1 cellular context compared by ENCODE assay signal in the genomic region with DNA sequence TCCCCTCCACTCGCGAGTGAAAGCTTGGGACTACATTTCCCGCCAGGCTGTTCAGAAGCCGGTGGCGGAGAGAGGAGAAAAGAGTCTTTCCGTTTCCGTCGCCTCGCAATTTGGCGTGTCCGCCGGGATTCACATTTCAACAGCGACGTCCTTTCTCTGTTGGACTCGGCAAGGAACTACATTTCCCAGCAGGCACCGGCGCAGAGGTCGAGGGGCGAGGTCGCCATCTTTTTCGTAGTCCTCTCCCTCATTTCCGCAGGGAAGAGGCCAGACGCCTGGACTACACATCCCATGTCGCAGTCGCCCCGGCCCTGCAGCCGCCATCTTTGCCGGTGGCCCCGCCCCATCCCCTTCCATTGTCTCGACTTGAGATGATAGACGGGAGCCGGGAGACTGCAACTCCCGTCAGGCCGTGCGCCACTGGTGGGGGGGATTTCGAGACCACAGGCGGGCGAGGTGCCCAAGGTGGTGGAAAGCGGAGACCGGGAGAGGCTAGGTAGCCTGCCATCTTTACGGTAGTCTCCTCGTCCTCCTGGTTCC.
TF ChIP-seq lines count a peak whose summit lies in the region.

No MANE protein-coding gene starts in this region.

TF ChIP-seq in HepG2, 621 proteins besides CTCF, POLR2A, EP300 and RAD21 (continued from another document and continues in another):
- TF ChIP-seq, protein P1, sequence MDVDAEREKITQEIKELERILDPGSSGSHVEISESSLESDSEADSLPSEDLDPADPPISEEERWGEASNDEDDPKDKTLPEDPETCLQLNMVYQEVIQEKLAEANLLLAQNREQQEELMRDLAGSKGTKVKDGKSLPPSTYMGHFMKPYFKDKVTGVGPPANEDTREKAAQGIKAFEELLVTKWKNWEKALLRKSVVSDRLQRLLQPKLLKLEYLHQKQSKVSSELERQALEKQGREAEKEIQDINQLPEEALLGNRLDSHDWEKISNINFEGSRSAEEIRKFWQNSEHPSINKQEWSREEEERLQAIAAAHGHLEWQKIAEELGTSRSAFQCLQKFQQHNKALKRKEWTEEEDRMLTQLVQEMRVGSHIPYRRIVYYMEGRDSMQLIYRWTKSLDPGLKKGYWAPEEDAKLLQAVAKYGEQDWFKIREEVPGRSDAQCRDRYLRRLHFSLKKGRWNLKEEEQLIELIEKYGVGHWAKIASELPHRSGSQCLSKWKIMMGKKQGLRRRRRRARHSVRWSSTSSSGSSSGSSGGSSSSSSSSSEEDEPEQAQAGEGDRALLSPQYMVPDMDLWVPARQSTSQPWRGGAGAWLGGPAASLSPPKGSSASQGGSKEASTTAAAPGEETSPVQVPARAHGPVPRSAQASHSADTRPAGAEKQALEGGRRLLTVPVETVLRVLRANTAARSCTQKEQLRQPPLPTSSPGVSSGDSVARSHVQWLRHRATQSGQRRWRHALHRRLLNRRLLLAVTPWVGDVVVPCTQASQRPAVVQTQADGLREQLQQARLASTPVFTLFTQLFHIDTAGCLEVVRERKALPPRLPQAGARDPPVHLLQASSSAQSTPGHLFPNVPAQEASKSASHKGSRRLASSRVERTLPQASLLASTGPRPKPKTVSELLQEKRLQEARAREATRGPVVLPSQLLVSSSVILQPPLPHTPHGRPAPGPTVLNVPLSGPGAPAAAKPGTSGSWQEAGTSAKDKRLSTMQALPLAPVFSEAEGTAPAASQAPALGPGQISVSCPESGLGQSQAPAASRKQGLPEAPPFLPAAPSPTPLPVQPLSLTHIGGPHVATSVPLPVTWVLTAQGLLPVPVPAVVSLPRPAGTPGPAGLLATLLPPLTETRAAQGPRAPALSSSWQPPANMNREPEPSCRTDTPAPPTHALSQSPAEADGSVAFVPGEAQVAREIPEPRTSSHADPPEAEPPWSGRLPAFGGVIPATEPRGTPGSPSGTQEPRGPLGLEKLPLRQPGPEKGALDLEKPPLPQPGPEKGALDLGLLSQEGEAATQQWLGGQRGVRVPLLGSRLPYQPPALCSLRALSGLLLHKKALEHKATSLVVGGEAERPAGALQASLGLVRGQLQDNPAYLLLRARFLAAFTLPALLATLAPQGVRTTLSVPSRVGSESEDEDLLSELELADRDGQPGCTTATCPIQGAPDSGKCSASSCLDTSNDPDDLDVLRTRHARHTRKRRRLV (CRISPR knock-in tag; IDR thresholded peaks at IDR 0.05), result peak; percentile 87; the same call in 1 of the 2 replicates
- TF ChIP-seq RFX1 (IDR thresholded peaks at IDR 0.05) (no peak), GTF3A (CRISPR knock-in tag; conservative IDR thresholded peaks at IDR 0.05) (no peak), ZNF263 (CRISPR knock-in tag; IDR thresholded peaks at IDR 0.05) (peak; percentile 44; the same call in 1 of the 2 replicates), ZNF766 (CRISPR knock-in tag; IDR thresholded peaks at IDR 0.05; ENCODE audit: borderline replicate concordance) (peak; percentile 79; the same call in 1 of the 2 replicates), SP1 (IDR thresholded peaks at IDR 0.05) (no peak), SP1 (CRISPR knock-in tag; IDR thresholded peaks at IDR 0.05) (peak; percentile 83), SP5 (CRISPR knock-in tag; IDR thresholded peaks at IDR 0.05; ENCODE audit: borderline replicate concordance, low read depth) (0 out of 2 replicates have a peak, but pooled peaks have one; percentile 64), SIN3B (IDR thresholded peaks at IDR 0.05; ENCODE audit: low read length) (0 out of 2 replicates have a peak, but pooled peaks have one; percentile 46), MED1 (CRISPR knock-in tag; IDR thresholded peaks at IDR 0.05) (peak; percentile 62), ZNF768 (CRISPR knock-in tag; IDR thresholded peaks at IDR 0.05) (no peak), DR1 (CRISPR knock-in tag; IDR thresholded peaks at IDR 0.05) (0 out of 2 replicates have a peak, but pooled peaks have one; percentile 43), SP4 (CRISPR knock-in tag; IDR thresholded peaks at IDR 0.05) (peak; percentile 89), ZNF234 (CRISPR knock-in tag; conservative IDR thresholded peaks at IDR 0.05) (no peak), SETDB1 (CRISPR knock-in tag; IDR thresholded peaks at IDR 0.05; ENCODE audit: borderline replicate concordance) (no peak), PITX1 (CRISPR knock-in tag; IDR thresholded peaks at IDR 0.05) (no peak; the same call in 1 of the 2 replicates), CEBPB (IDR thresholded peaks at IDR 0.05; ENCODE audit: borderline replicate concordance, low read depth, low read length) (0 out of 2 replicates have a peak, but pooled peaks have one; percentile 18), ZNF335 (CRISPR knock-in tag; IDR thresholded peaks at IDR 0.05) (peak; percentile 71; the same call in 1 of the 2 replicates), SMYD3 (CRISPR knock-in tag; IDR thresholded peaks at IDR 0.05) (peak; percentile 92; the same call in 1 of the 2 replicates), ZNF614 (CRISPR knock-in tag; IDR thresholded peaks at IDR 0.05; ENCODE audit: borderline replicate concordance) (peak; percentile 39; the same call in 1 of the 2 replicates), ZNF337 (CRISPR knock-in tag; IDR thresholded peaks at IDR 0.05; ENCODE audit: borderline replicate concordance, low read depth) (no peak), ZNF34 (CRISPR knock-in tag; IDR thresholded peaks at IDR 0.05; ENCODE audit: borderline replicate concordance) (no peak), NCOA2 (CRISPR knock-in tag; IDR thresholded peaks at IDR 0.05) (peak; percentile 11; the same call in 1 of the 2 replicates), ATF7 (IDR thresholded peaks at IDR 0.05) (0 out of 2 replicates have a peak, but pooled peaks have one; percentile 7), ATF7 (CRISPR knock-in tag; IDR thresholded peaks at IDR 0.05) (no peak), ZFP82 (CRISPR knock-in tag; IDR thresholded peaks at IDR 0.05; ENCODE audit: borderline replicate concordance) (no peak; the same call in 1 of the 2 replicates), CHCHD3 (CRISPR knock-in tag; IDR thresholded peaks at IDR 0.05) (no peak)
- TF ChIP-seq, protein P2, sequence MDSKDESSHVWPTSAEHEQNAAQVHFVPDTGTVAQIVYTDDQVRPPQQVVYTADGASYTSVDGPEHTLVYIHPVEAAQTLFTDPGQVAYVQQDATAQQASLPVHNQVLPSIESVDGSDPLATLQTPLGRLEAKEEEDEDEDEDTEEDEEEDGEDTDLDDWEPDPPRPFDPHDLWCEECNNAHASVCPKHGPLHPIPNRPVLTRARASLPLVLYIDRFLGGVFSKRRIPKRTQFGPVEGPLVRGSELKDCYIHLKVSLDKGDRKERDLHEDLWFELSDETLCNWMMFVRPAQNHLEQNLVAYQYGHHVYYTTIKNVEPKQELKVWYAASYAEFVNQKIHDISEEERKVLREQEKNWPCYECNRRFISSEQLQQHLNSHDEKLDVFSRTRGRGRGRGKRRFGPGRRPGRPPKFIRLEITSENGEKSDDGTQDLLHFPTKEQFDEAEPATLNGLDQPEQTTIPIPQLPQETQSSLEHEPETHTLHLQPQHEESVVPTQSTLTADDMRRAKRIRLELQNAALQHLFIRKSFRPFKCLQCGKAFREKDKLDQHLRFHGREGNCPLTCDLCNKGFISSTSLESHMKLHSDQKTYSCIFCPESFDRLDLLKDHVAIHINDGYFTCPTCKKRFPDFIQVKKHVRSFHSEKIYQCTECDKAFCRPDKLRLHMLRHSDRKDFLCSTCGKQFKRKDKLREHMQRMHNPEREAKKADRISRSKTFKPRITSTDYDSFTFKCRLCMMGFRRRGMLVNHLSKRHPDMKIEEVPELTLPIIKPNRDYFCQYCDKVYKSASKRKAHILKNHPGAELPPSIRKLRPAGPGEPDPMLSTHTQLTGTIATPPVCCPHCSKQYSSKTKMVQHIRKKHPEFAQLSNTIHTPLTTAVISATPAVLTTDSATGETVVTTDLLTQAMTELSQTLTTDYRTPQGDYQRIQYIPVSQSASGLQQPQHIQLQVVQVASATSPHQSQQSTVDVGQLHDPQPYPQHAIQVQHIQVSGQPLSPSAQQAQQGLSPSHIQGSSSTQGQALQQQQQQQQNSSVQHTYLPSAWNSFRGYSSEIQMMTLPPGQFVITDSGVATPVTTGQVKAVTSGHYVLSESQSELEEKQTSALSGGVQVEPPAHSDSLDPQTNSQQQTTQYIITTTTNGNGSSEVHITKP (CRISPR knock-in tag; IDR thresholded peaks at IDR 0.05; ENCODE audit: low read depth), result peak; percentile 6; the same call in 1 of the 2 replicates
- TF ChIP-seq, protein P3, sequence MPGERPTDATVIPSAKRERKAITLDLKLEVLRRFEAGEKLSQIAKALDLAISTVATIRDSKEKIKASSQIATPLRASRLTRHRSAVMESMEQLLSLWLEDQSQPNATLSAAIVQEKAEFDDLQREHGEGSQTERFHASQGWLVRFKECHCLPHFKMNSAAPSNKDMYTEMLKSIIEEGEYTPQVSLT (CRISPR knock-in tag; IDR thresholded peaks at IDR 0.05; ENCODE audit: borderline replicate concordance, low read depth), result no peak
- TF ChIP-seq, protein P4, sequence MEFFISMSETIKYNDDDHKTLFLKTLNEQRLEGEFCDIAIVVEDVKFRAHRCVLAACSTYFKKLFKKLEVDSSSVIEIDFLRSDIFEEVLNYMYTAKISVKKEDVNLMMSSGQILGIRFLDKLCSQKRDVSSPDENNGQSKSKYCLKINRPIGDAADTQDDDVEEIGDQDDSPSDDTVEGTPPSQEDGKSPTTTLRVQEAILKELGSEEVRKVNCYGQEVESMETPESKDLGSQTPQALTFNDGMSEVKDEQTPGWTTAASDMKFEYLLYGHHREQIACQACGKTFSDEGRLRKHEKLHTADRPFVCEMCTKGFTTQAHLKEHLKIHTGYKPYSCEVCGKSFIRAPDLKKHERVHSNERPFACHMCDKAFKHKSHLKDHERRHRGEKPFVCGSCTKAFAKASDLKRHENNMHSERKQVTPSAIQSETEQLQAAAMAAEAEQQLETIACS (CRISPR knock-in tag; IDR thresholded peaks at IDR 0.05), result 0 out of 2 replicates have a peak, but pooled peaks have one; percentile 60
- TF ChIP-seq, protein P5, sequence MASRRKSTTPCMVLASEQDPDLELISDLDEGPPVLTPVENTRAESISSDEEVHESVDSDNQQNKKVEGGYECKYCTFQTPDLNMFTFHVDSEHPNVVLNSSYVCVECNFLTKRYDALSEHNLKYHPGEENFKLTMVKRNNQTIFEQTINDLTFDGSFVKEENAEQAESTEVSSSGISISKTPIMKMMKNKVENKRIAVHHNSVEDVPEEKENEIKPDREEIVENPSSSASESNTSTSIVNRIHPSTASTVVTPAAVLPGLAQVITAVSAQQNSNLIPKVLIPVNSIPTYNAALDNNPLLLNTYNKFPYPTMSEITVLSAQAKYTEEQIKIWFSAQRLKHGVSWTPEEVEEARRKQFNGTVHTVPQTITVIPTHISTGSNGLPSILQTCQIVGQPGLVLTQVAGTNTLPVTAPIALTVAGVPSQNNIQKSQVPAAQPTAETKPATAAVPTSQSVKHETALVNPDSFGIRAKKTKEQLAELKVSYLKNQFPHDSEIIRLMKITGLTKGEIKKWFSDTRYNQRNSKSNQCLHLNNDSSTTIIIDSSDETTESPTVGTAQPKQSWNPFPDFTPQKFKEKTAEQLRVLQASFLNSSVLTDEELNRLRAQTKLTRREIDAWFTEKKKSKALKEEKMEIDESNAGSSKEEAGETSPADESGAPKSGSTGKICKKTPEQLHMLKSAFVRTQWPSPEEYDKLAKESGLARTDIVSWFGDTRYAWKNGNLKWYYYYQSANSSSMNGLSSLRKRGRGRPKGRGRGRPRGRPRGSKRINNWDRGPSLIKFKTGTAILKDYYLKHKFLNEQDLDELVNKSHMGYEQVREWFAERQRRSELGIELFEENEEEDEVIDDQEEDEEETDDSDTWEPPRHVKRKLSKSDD (CRISPR knock-in tag; IDR thresholded peaks at IDR 0.05; ENCODE audit: low read depth), result peak; percentile 96; the same call in 1 of the 2 replicates
- TF ChIP-seq, protein P6, sequence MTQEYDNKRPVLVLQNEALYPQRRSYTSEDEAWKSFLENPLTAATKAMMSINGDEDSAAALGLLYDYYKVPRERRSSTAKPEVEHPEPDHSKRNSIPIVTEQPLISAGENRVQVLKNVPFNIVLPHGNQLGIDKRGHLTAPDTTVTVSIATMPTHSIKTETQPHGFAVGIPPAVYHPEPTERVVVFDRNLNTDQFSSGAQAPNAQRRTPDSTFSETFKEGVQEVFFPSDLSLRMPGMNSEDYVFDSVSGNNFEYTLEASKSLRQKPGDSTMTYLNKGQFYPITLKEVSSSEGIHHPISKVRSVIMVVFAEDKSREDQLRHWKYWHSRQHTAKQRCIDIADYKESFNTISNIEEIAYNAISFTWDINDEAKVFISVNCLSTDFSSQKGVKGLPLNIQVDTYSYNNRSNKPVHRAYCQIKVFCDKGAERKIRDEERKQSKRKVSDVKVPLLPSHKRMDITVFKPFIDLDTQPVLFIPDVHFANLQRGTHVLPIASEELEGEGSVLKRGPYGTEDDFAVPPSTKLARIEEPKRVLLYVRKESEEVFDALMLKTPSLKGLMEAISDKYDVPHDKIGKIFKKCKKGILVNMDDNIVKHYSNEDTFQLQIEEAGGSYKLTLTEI (CRISPR knock-in tag; conservative IDR thresholded peaks at IDR 0.05), result no peak
- TF ChIP-seq, protein P7, sequence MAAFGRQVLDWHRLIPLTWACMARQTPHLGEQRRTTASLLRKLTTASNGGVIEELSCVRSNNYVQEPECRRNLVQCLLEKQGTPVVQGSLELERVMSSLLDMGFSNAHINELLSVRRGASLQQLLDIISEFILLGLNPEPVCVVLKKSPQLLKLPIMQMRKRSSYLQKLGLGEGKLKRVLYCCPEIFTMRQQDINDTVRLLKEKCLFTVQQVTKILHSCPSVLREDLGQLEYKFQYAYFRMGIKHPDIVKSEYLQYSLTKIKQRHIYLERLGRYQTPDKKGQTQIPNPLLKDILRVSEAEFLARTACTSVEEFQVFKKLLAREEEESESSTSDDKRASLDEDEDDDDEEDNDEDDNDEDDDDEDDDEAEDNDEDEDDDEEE (CRISPR knock-in tag; IDR thresholded peaks at IDR 0.05), result peak; percentile 1; the same call in 1 of the 2 replicates
- TF ChIP-seq, protein P8, sequence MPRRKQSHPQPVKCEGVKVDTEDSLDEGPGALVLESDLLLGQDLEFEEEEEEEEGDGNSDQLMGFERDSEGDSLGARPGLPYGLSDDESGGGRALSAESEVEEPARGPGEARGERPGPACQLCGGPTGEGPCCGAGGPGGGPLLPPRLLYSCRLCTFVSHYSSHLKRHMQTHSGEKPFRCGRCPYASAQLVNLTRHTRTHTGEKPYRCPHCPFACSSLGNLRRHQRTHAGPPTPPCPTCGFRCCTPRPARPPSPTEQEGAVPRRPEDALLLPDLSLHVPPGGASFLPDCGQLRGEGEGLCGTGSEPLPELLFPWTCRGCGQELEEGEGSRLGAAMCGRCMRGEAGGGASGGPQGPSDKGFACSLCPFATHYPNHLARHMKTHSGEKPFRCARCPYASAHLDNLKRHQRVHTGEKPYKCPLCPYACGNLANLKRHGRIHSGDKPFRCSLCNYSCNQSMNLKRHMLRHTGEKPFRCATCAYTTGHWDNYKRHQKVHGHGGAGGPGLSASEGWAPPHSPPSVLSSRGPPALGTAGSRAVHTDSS (CRISPR knock-in tag; conservative IDR thresholded peaks at IDR 0.05), result peak; percentile 59; the same call in 1 of the 2 replicates
